8 cellular contexts compared by ENCODE assay signal in the genomic region with DNA sequence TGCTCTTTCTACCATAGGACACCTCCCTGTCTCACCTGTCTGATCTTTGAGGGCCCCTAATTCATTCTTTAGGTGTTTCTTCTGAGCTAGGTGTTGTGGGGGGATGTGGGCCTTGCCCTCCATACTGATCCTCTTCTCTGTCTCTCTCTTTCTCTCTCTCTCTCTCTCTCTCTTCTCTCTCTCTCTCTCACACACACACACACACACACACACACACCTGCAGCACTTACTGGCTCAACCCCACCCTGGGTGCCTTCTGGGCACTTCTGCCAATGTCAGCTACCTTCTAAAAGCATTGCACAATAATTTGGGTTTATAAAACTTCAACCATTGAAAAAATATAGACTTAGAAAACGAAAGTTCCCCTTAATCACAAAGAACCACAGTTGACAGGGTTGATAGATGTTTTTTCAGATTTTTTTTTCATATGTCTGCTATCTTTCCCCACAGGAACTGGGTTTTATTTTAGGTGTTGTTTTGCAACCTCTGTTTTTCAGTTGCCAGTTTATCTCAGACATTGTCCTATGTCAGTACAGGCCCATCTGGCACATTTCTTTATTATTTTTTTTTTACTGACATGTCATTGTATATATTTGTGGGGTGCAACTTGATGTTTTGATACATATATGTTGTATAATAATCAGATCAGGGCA. TPM values are rescaled to one million over a fixed set of nuclear protein-coding genes. Genes with fewer than 3 reads are reported as not detected.
DNase-seq lines count a peak whose midpoint lies in the region; ATAC-seq and TF ChIP-seq lines count a peak whose summit lies in the region.

No MANE protein-coding gene starts in this region.

- H3K36me3 ChIP-seq in MM.1S (replicated peaks; ENCODE audit: insufficient read depth, low read length) (no peaks in the 10 kb centered on the region), psoas muscle (ENCODE audit: insufficient read depth in 1 of 2, low read depth in 1 of 2) (peaks cover 0 to 38% of the 10 kb centered on the region in 2 donors)

- TF ChIP-seq CTCF in MM.1S (IDR thresholded peaks at IDR 0.05; ENCODE audit: low read length) (no peak), psoas muscle (IDR thresholded peaks at IDR 0.05) (no peak)

- H3K27ac ChIP-seq in MM.1S (ENCODE audit: low read length) (peak overlapping the region; percentile 50; the same call in 1 of the 2 replicates), cingulate gyrus (ENCODE audit: low read depth, low read length) (peak overlapping the region; percentile 6), psoas muscle (peak overlapping the region; percentile 88)

- WGBS in psoas muscle, 3 donors: 25 to 35% (median 32%) methylated on average over 1 of the region's 1 CpG

- H2AFZ ChIP-seq in MM.1S (ENCODE audit: low read length): peak overlapping the region; percentile 70

- H4K20me1 ChIP-seq in MM.1S (ENCODE audit: insufficient read depth, low read length): no peaks in the 10 kb centered on the region

- intact Hi-C loops in psoas muscle (cut with DNase I): loop anchor here (1.0 to 5.0 kb wide), 5 partner anchors 33 to 223 kb away; partner anchors contain the start of genes SERINC3 (in 1 of the 2) and TTPAL (in 1 of the 2)

- peak overlapping the region; percentile 68 for H3K4me2 ChIP-seq in MM.1S (ENCODE audit: low read depth, low read length)

- H3K9ac ChIP-seq in MM.1S (ENCODE audit: low read length): no peak overlapping the region

- H3K4me3 ChIP-seq in MM.1S (ENCODE audit: low read length) (no peak overlapping the region), psoas muscle (no peak overlapping the region)

- H3K9me3 ChIP-seq in MM.1S (replicated peaks; ENCODE audit: insufficient read depth, low read length) (no peaks in the 10 kb centered on the region), psoas muscle (no peaks in the 10 kb centered on the region)

- peaks cover 17% of the 10 kb centered on the region for H3F3A ChIP-seq in MM.1S (ENCODE audit: insufficient read depth, low read length)

- DNase-seq in MM.1S (peak; percentile 43), psoas muscle (no peak), AG20443 (ENCODE audit: low spot score) (no peak), NCI-H446 (lab: John Stamatoyannopoulos, UW) (no peak), pons (ENCODE audit: low spot score) (no peak)

- peak; percentile 10 for ATAC-seq in GM18868 (IDR thresholded peaks at IDR 0.05; ENCODE audit: unreplicated experiment)
- ATAC-seq in psoas muscle: peak in 1 of 4 donors; percentile 0
- no peak for ATAC-seq in HG02588 (IDR thresholded peaks at IDR 0.05; ENCODE audit: unreplicated experiment)

- H3K27me3 ChIP-seq in MM.1S (replicated peaks; ENCODE audit: insufficient read depth, low read length) (no peaks in the 10 kb centered on the region), psoas muscle (ENCODE audit: insufficient read depth in 3 of 3, low read length in 2 of 3) (no peaks in the 10 kb centered on the region)

- H3K4me1 ChIP-seq in MM.1S (ENCODE audit: low read length): peaks cover 16% of the 10 kb centered on the region; the same call in 1 of the 2 replicates
- peaks cover 51% of the 10 kb centered on the region for H3K4me1 ChIP-seq in psoas muscle

- no peaks in the 10 kb centered on the region for H3K79me2 ChIP-seq in MM.1S (ENCODE audit: low read length)

- H3K9me2 ChIP-seq in MM.1S (replicated peaks; ENCODE audit: insufficient read depth, low read length): no peaks in the 10 kb centered on the region

RNA-seq across cellular contexts. Expression of gene PKIG, which starts 28.1 kb away (rescaled TPM):
- 100 to 1,000 TPM in 2 of 4 donors, 10 to 100 TPM in 2; 35.2 to 110 (median 88.3) TPM for total RNA-seq in psoas muscle
- 100 to 1,000 TPM in 2 of 3 donors, 10 to 100 TPM in 1; 33.5 to 134 (median 108) TPM for polyA plus RNA-seq in psoas muscle

RNA-seq across cellular contexts. Expression of gene ADA, which starts 41.1 kb away (rescaled TPM):
- total RNA-seq in psoas muscle: 1 to 10 TPM; 3.3 to 4.9 (median 4.0) TPM
- 1 to 10 TPM; 3.5 to 5.8 (median 4.2) TPM for polyA plus RNA-seq in psoas muscle

Comparison
In these comparisons a context has a peak if more than half of its experiments do, and no peak if none do; other contexts are left out.
1. H3K27ac ChIP-seq: peak in every context shown above with its lines; median percentile 88 in psoas muscle; 50 in MM.1S; 6 in cingulate gyrus.